34 cellular contexts compared by ENCODE assay signal in genomic region chr3:115292131-115292530, GRCh38.
"Had no signal": no experiment of that assay in that cellular context is flagged by ENCODE, and none has a peak within 500 bp of the region (broad histone marks: within the 10 kb centered on the region; RNA-seq: fewer than 3 reads in every experiment).

No MANE protein-coding gene starts in this region.

- H3K4me3 ChIP-seq: adrenal gland, breast epithelium, cardiac muscle cell, colonic mucosa, esophagus squamous epithelium, gastroesophageal sphincter, heart right ventricle, hepatocyte had no signal

- ATAC-seq: activated CD4-positive, CD25-positive, alpha-beta regulatory T cell treated with anti-CD3 and anti-CD28 coated beads, Interleukin-2, amount 50 U/mL, for 24 hours; activated CD8-positive, alpha-beta T cell treated with anti-CD3 and anti-CD28 coated beads for 36 hours; activated naive CD8-positive, alpha-beta T cell treated with anti-CD3 and anti-CD28 coated beads, Interleukin-2, amount 50 U/mL, for 24 hours; activated T-cell treated with anti-CD3 and anti-CD28 coated beads, Interleukin-2, amount 50 U/mL, for 4 hours; activated T-helper 17 cell treated with anti-CD3 and anti-CD28 coated beads, Interleukin-2, amount 50 U/mL, for 72 hours; gastroesophageal sphincter; heart right ventricle; T-helper 17 cell had no signal

- H3K9me3 Mint-ChIP-seq: activated B cell treated with CpG ODN at 0.5 μM for 24 hours; activated CD8-positive, alpha-beta T cell treated with anti-CD3 and anti-CD28 coated beads for 36 hours; activated naive CD4-positive, alpha-beta T cell treated with anti-CD3 and anti-CD28 coated beads, Interleukin-2, amount 50 U/mL, for 24 hours; activated naive CD8-positive, alpha-beta T cell treated with anti-CD3 and anti-CD28 coated beads for 36 hours; activated naive CD8-positive, alpha-beta T cell treated with anti-CD3 and anti-CD28 coated beads, Interleukin-2, amount 50 U/mL, for 24 hours; activated T-cell treated with anti-CD3 and anti-CD28 coated beads, Interleukin-2, amount 50 U/mL, for 4 hours; activated T-helper 17 cell treated with anti-CD3 and anti-CD28 coated beads, Interleukin-2, amount 50 U/mL, for 72 hours; brain; T-helper 2 cell treated with Interferon-gamma antibody and Interleukin-4, amounts not matched to agents 5 μg/mL and 100 μg/mL, for 36 hours had no signal

- DNase-seq: activated B cell treated with CpG ODN at 0.5 μM for 24 hours; activated CD4-positive, alpha-beta T cell treated with anti-CD3 and anti-CD28 coated beads for 48 hours; activated CD4-positive, alpha-beta T cell treated with anti-CD3 and anti-CD28 coated beads, Interleukin-2, amount 50 U/mL, for 1 hour; activated CD4-positive, alpha-beta T cell treated with anti-CD3 and anti-CD28 coated beads, Interleukin-2, amount 50 U/mL, for 48 hours; activated CD8-positive, alpha-beta memory T cell treated with anti-CD3 and anti-CD28 coated beads for 24 hours; activated CD8-positive, alpha-beta T cell treated with anti-CD3 and anti-CD28 coated beads for 36 hours; activated effector memory CD4-positive, alpha-beta T cell treated with Interleukin-2 at 50 U/mL for 16 hours; activated gamma-delta T cell treated with Interleukin-2 at 50 U/mL for 16 hours; activated naive CD4-positive, alpha-beta T cell treated with Interleukin-2 at 50 U/mL for 16 hours; activated naive CD8-positive, alpha-beta T cell treated with anti-CD3 and anti-CD28 coated beads for 36 hours; activated naive CD8-positive, alpha-beta T cell treated with anti-CD3 and anti-CD28 coated beads, Interleukin-2, amount 50 U/mL, for 24 hours; activated T-cell treated with anti-CD3 and anti-CD28 coated beads, Interleukin-2, amount 50 U/mL, for 4 hours; adrenal gland; amygdala; aorta; central memory CD4-positive, alpha-beta T cell; colonic mucosa; effector CD8-positive, alpha-beta T cell; esophagus squamous epithelium; foreskin melanocyte; heart right ventricle; T-helper 17 cell; T1000; WERI-Rb-1 had no signal

- H3K36me3 Mint-ChIP-seq: activated naive CD4-positive, alpha-beta T cell treated with anti-CD3 and anti-CD28 coated beads, Interleukin-2, amount 50 U/mL, for 24 hours; activated naive CD8-positive, alpha-beta T cell treated with anti-CD3 and anti-CD28 coated beads for 36 hours; brain had no signal

- H3K36me3 ChIP-seq: adrenal gland, breast epithelium, cardiac muscle cell, colonic mucosa, esophagus squamous epithelium, gastroesophageal sphincter, heart right ventricle, WERI-Rb-1 had no signal

- H3K4me1 Mint-ChIP-seq: activated B cell treated with CpG ODN at 0.5 μM for 24 hours; activated naive CD4-positive, alpha-beta T cell treated with anti-CD3 and anti-CD28 coated beads, Interleukin-2, amount 50 U/mL, for 24 hours; activated naive CD8-positive, alpha-beta T cell treated with anti-CD3 and anti-CD28 coated beads for 36 hours; activated naive CD8-positive, alpha-beta T cell treated with anti-CD3 and anti-CD28 coated beads, Interleukin-2, amount 50 U/mL, for 24 hours; activated T-helper 17 cell treated with anti-CD3 and anti-CD28 coated beads, Interleukin-2, amount 50 U/mL, for 72 hours; T-helper 17 cell had no signal

- H3K9me3 ChIP-seq: adrenal gland, breast epithelium, colonic mucosa, esophagus squamous epithelium, gastroesophageal sphincter, heart right ventricle had no signal

- H3K27me3 Mint-ChIP-seq: activated B cell treated with CpG ODN at 0.5 μM for 24 hours; activated CD8-positive, alpha-beta T cell treated with anti-CD3 and anti-CD28 coated beads for 36 hours; activated naive CD4-positive, alpha-beta T cell treated with anti-CD3 and anti-CD28 coated beads, Interleukin-2, amount 50 U/mL, for 24 hours; activated naive CD8-positive, alpha-beta T cell treated with anti-CD3 and anti-CD28 coated beads for 36 hours; activated naive CD8-positive, alpha-beta T cell treated with anti-CD3 and anti-CD28 coated beads, Interleukin-2, amount 50 U/mL, for 24 hours; brain; T-helper 17 cell had no signal

- H3K27me3 ChIP-seq: adrenal gland, breast epithelium, cardiac muscle cell, colonic mucosa, esophagus squamous epithelium, gastroesophageal sphincter, heart right ventricle, hepatocyte had no signal

- H3K27ac Mint-ChIP-seq: activated B cell treated with CpG ODN at 0.5 μM for 24 hours; activated CD8-positive, alpha-beta T cell treated with anti-CD3 and anti-CD28 coated beads for 36 hours; activated naive CD4-positive, alpha-beta T cell treated with anti-CD3 and anti-CD28 coated beads, Interleukin-2, amount 50 U/mL, for 24 hours; activated naive CD8-positive, alpha-beta T cell treated with anti-CD3 and anti-CD28 coated beads for 36 hours; activated naive CD8-positive, alpha-beta T cell treated with anti-CD3 and anti-CD28 coated beads, Interleukin-2, amount 50 U/mL, for 24 hours; activated T-helper 17 cell treated with anti-CD3 and anti-CD28 coated beads, Interleukin-2, amount 50 U/mL, for 72 hours; T-helper 17 cell; T-helper 2 cell treated with Interferon-gamma antibody and Interleukin-4, amounts not matched to agents 5 μg/mL and 100 μg/mL, for 36 hours had no signal

- H3K4me3 Mint-ChIP-seq: activated B cell treated with CpG ODN at 0.5 μM for 24 hours; activated CD8-positive, alpha-beta T cell treated with anti-CD3 and anti-CD28 coated beads for 36 hours; activated naive CD4-positive, alpha-beta T cell treated with anti-CD3 and anti-CD28 coated beads, Interleukin-2, amount 50 U/mL, for 24 hours; activated naive CD8-positive, alpha-beta T cell treated with anti-CD3 and anti-CD28 coated beads for 36 hours; activated naive CD8-positive, alpha-beta T cell treated with anti-CD3 and anti-CD28 coated beads, Interleukin-2, amount 50 U/mL, for 24 hours; activated T-cell treated with anti-CD3 and anti-CD28 coated beads, Interleukin-2, amount 50 U/mL, for 4 hours; activated T-helper 17 cell treated with anti-CD3 and anti-CD28 coated beads, Interleukin-2, amount 50 U/mL, for 72 hours; brain; T-helper 17 cell; T-helper 2 cell treated with Interferon-gamma antibody and Interleukin-4, amounts not matched to agents 5 μg/mL and 100 μg/mL, for 36 hours had no signal

- H3K4me1 ChIP-seq: adrenal gland, breast epithelium, colonic mucosa, esophagus squamous epithelium had no signal

- H3K27ac ChIP-seq: adrenal gland, breast epithelium, cardiac muscle cell, colonic mucosa, epithelial cell of prostate, esophagus squamous epithelium, gastroesophageal sphincter, heart right ventricle, hepatocyte, WERI-Rb-1 had no signal
